26 cellular contexts compared by ENCODE assay signal in the genomic region with DNA sequence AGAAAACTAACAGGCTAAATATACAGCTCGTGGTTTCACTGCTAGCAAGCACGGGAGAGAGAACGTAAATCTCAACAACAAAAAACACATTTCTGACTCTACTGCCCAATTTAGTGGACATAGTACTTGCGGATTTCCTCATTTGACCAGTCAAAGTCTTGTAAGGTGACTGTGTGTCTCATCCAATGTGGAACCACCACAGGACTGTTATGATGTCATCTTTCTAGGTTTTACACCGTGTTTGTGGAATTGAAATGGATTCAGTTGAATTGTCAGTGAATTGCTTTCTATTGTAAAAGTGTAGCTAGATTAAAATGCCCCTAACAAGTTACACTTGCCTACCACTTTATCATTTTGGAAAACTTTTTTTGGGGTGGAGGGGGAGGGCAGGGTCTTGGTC.
DNase-seq lines count a peak whose midpoint lies in the region; ATAC-seq, FAIRE-seq and TF ChIP-seq lines count a peak whose summit lies in the region.
"Had no signal": no experiment of that assay in that cellular context is flagged by ENCODE, and none has a peak within 500 bp of the region (broad histone marks: within the 10 kb centered on the region; RNA-seq: fewer than 3 reads in every experiment).

No MANE protein-coding gene starts in this region.

- no peak overlapping the region for H3K23ac ChIP-seq in trophoblast cell (ENCODE audit: low read length)

- H3K27me3 ChIP-seq in astrocyte (ENCODE audit: insufficient read depth, low read length) (no peaks in the 10 kb centered on the region), trophoblast cell (ENCODE audit: insufficient read depth, low read length) (no peaks in the 10 kb centered on the region), foreskin keratinocyte (no peaks in the 10 kb centered on the region)
- no peaks in the 10 kb centered on the region for H3K27me3 ChIP-seq in naive thymus-derived CD4-positive, alpha-beta T cell (ENCODE audit: control insufficient read depth in 2 of 2, insufficient read depth in 2 of 2, low read length in 2 of 2)
- H3K27me3 ChIP-seq: BLaER1 treated with 17β-estradiol and CSF1 and Interleukin-3, amounts not matched to agents 10 nM and 100 nM; MG63 had no signal

- H3K9ac ChIP-seq in astrocyte (ENCODE audit: low read length) (no peak overlapping the region), trophoblast cell (ENCODE audit: low read length) (no peak overlapping the region)
- H3K9ac ChIP-seq: BLaER1 treated with 17β-estradiol and CSF1 and Interleukin-3, amounts not matched to agents 10 nM and 100 nM had no signal

- ATAC-seq in foreskin keratinocyte: no peak
- ATAC-seq in naive thymus-derived CD4-positive, alpha-beta T cell: no peak
- ATAC-seq: HCT116 had no signal

- H3K27ac Mint-ChIP-seq in HFFc6: peak overlapping the region; percentile 96; the same call in 1 of the 2 replicates
- H3K27ac Mint-ChIP-seq in astrocyte (ENCODE audit: unreplicated experiment): peak overlapping the region; percentile 66
- no peak overlapping the region for H3K27ac Mint-ChIP-seq in naive thymus-derived CD4-positive, alpha-beta T cell
- H3K27ac Mint-ChIP-seq: CD4-positive, alpha-beta T cell had no signal

- no peaks in the 10 kb centered on the region for H3K79me2 ChIP-seq in astrocyte (ENCODE audit: insufficient read depth, low read length)
- no peaks in the 10 kb centered on the region for H3K79me2 ChIP-seq in trophoblast cell (ENCODE audit: control insufficient read depth, insufficient read depth, low read length, poor library complexity)

- H3K14ac ChIP-seq in trophoblast cell (ENCODE audit: low read length): no peak overlapping the region

- H3K9me3 ChIP-seq in astrocyte (ENCODE audit: insufficient read depth, low read depth, low read length): no peaks in the 10 kb centered on the region
- no peaks in the 10 kb centered on the region for H3K9me3 ChIP-seq in trophoblast cell (ENCODE audit: insufficient read depth, low read depth, low read length)
- H3K9me3 ChIP-seq in naive thymus-derived CD4-positive, alpha-beta T cell (ENCODE audit: control insufficient read depth in 2 of 3, low read length in 3 of 3): no peaks in the 10 kb centered on the region
- H3K9me3 ChIP-seq: BLaER1 treated with 17β-estradiol and CSF1 and Interleukin-3, amounts not matched to agents 10 nM and 100 nM; MG63 had no signal

- no peak overlapping the region for H3K4ac ChIP-seq in trophoblast cell (ENCODE audit: low read depth, low read length)

- H3K27me3 Mint-ChIP-seq in HFFc6 (ENCODE audit: insufficient read depth) (peaks cover 4% of the 10 kb centered on the region; the same call in 1 of the 2 replicates), astrocyte (ENCODE audit: low read depth, unreplicated experiment) (no peaks in the 10 kb centered on the region)
- H3K27me3 Mint-ChIP-seq in naive thymus-derived CD4-positive, alpha-beta T cell: peaks cover 0 to 5% (median 0%) of the 10 kb centered on the region in 5 donors

- DNase-seq in A172 (ENCODE audit: low spot score) (peak; percentile 27), HFFc6 (no peak), astrocyte (ENCODE audit: low read depth) (no peak), trophoblast cell (no peak), DMS53 (lab: John Stamatoyannopoulos, UW) (no peak), foreskin keratinocyte (no peak)
- DNase-seq in naive thymus-derived CD4-positive, alpha-beta T cell: no peak
- DNase-seq: 8988T; AML-193; CD4-positive, alpha-beta T cell; DMS79; GF-D8; IMR-90; KG1; NCI-H1105 treated with DMSO at 0.1 percent for 48 hours; NCI-H2029 treated with DMSO at 0.1 percent for 48 hours; NCI-H446 treated with DMSO at 0.1 percent for 48 hours; NCI-H526; NCI-H82; SHP77 treated with DMSO at 0.1 percent for 48 hours had no signal

- WGBS in trophoblast cell (ENCODE audit: extremely low coverage, insufficient coverage, insufficient read length): no CpG with 5 or more reads among the region's 5 CpGs

- H3K27ac ChIP-seq in astrocyte (ENCODE audit: low read depth, low read length): no peak overlapping the region
- no peak overlapping the region for H3K27ac ChIP-seq in trophoblast cell (ENCODE audit: low read depth, low read length)
- no peak overlapping the region for H3K27ac ChIP-seq in foreskin keratinocyte
- no peak overlapping the region for H3K27ac ChIP-seq in naive thymus-derived CD4-positive, alpha-beta T cell (ENCODE audit: low read depth, low read length)
- H3K27ac ChIP-seq: BLaER1 treated with 17β-estradiol and CSF1 and Interleukin-3, amounts not matched to agents 10 nM and 100 nM; RWPE1; SK-N-MC had no signal

- no peak overlapping the region for H4K12ac ChIP-seq in trophoblast cell (ENCODE audit: low read depth, low read length)

- no peaks in the 10 kb centered on the region for H4K20me1 ChIP-seq in astrocyte (ENCODE audit: insufficient read depth, low read length)
- H4K20me1 ChIP-seq: BLaER1 treated with 17β-estradiol and CSF1 and Interleukin-3, amounts not matched to agents 10 nM and 100 nM had no signal

- no peak for FAIRE-seq in astrocyte (lab: Jason Lieb, UNC)
- FAIRE-seq: GM12891 had no signal

- H3K4me3 Mint-ChIP-seq in HFFc6 (no peak overlapping the region), astrocyte (ENCODE audit: unreplicated experiment) (no peak overlapping the region)
- no peak overlapping the region for H3K4me3 Mint-ChIP-seq in naive thymus-derived CD4-positive, alpha-beta T cell
- H3K4me3 Mint-ChIP-seq: CD4-positive, alpha-beta T cell had no signal

- H3K9me3 Mint-ChIP-seq in HFFc6 (no peaks in the 10 kb centered on the region), astrocyte (ENCODE audit: unreplicated experiment) (peaks cover 1% of the 10 kb centered on the region)
- peaks cover 0 to 3% (median 0%) of the 10 kb centered on the region in 11 donors for H3K9me3 Mint-ChIP-seq in naive thymus-derived CD4-positive, alpha-beta T cell
- H3K9me3 Mint-ChIP-seq: CD4-positive, alpha-beta T cell had no signal

- H2AFZ ChIP-seq in astrocyte (ENCODE audit: low read depth, low read length): no peak overlapping the region
- H2AFZ ChIP-seq in trophoblast cell (ENCODE audit: insufficient read depth, low read length, poor library complexity): no peak overlapping the region

- H3K4me1 ChIP-seq in astrocyte (ENCODE audit: insufficient read depth, low read length): peaks cover 4% of the 10 kb centered on the region
- no peaks in the 10 kb centered on the region for H3K4me1 ChIP-seq in trophoblast cell (ENCODE audit: control insufficient read depth in 1 of 2, insufficient read depth in 2 of 2, low read length in 2 of 2)
- no peaks in the 10 kb centered on the region for H3K4me1 ChIP-seq in foreskin keratinocyte
- no peaks in the 10 kb centered on the region for H3K4me1 ChIP-seq in naive thymus-derived CD4-positive, alpha-beta T cell (ENCODE audit: control insufficient read depth in 2 of 2, insufficient read depth in 2 of 2, low read length in 2 of 2)
- H3K4me1 ChIP-seq: BLaER1 treated with 17β-estradiol and CSF1 and Interleukin-3, amounts not matched to agents 10 nM and 100 nM had no signal

- POLR2A ChIA-PET in naive thymus-derived CD4-positive, alpha-beta T cell (lab: Charles Lee): no interaction called here

- H4K91ac ChIP-seq in trophoblast cell (ENCODE audit: low read depth, low read length): peak overlapping the region; percentile 37

- H2BK12ac ChIP-seq in trophoblast cell (ENCODE audit: low read length): no peak overlapping the region

- no peak overlapping the region for H3K4me3 ChIP-seq in astrocyte (ENCODE audit: insufficient read depth, low read depth, low read length)
- no peak overlapping the region for H3K4me3 ChIP-seq in trophoblast cell (ENCODE audit: low read depth, low read length)
- no peak overlapping the region for H3K4me3 ChIP-seq in naive thymus-derived CD4-positive, alpha-beta T cell (ENCODE audit: low read length)
- H3K4me3 ChIP-seq: BLaER1 treated with 17β-estradiol and CSF1 and Interleukin-3, amounts not matched to agents 10 nM and 100 nM; MG63; SK-N-MC had no signal

- H3K79me1 ChIP-seq in trophoblast cell (ENCODE audit: low read length): peaks cover 1% of the 10 kb centered on the region

- H4K8ac ChIP-seq in trophoblast cell (ENCODE audit: low read depth, low read length): no peak overlapping the region

- H2BK5ac ChIP-seq in trophoblast cell (ENCODE audit: low read depth, low read length, poor library complexity): no peak overlapping the region

- CTCF ChIA-PET in naive thymus-derived CD4-positive, alpha-beta T cell (lab: Charles Lee): no interaction called here

- H3K4me2 ChIP-seq in astrocyte (ENCODE audit: low read length): no peak overlapping the region
- no peak overlapping the region for H3K4me2 ChIP-seq in trophoblast cell (ENCODE audit: low read length)
- H3K4me2 ChIP-seq: BLaER1 treated with 17β-estradiol and CSF1 and Interleukin-3, amounts not matched to agents 10 nM and 100 nM had no signal

- no peak for TF ChIP-seq CTCF in HFFc6 (IDR thresholded peaks at IDR 0.05)
- TF ChIP-seq CTCF in astrocyte (IDR thresholded peaks at IDR 0.05; ENCODE audit: insufficient read depth, low read depth, low read length): no peak
- TF ChIP-seq CTCF in foreskin keratinocyte (conservative IDR thresholded peaks at IDR 0.05): no peak

- H3K18ac ChIP-seq in trophoblast cell (ENCODE audit: low read length): no peak overlapping the region

- H3K36me3 ChIP-seq in astrocyte (ENCODE audit: insufficient read depth, low read length): no peaks in the 10 kb centered on the region
- no peaks in the 10 kb centered on the region for H3K36me3 ChIP-seq in trophoblast cell (ENCODE audit: control insufficient read depth in 1 of 2, insufficient read depth in 2 of 2, low read length in 2 of 2)
- no peaks in the 10 kb centered on the region for H3K36me3 ChIP-seq in naive thymus-derived CD4-positive, alpha-beta T cell (ENCODE audit: control insufficient read depth in 2 of 3, insufficient read depth in 3 of 3, low read length in 3 of 3)
- H3K36me3 ChIP-seq: BLaER1 treated with 17β-estradiol and CSF1 and Interleukin-3, amounts not matched to agents 10 nM and 100 nM; MG63 had no signal

- no peak overlapping the region for H2AK5ac ChIP-seq in trophoblast cell (ENCODE audit: low read length)

- H3K36me3 Mint-ChIP-seq in HFFc6 (ENCODE audit: low read depth): no peaks in the 10 kb centered on the region
- H3K36me3 Mint-ChIP-seq in astrocyte (ENCODE audit: low read depth, unreplicated experiment): no peaks in the 10 kb centered on the region
- no peaks in the 10 kb centered on the region for H3K36me3 Mint-ChIP-seq in naive thymus-derived CD4-positive, alpha-beta T cell

- intact Hi-C loops in naive thymus-derived CD4-positive, alpha-beta T cell (cut with micrococcal nuclease): no loop called here

- H3K4me1 Mint-ChIP-seq in HFFc6 (ENCODE audit: low read depth) (peaks cover 11% of the 10 kb centered on the region), astrocyte (ENCODE audit: low read depth, unreplicated experiment) (peaks cover 13% of the 10 kb centered on the region)
- peaks cover 0 to 5% (median 0%) of the 10 kb centered on the region in 7 donors for H3K4me1 Mint-ChIP-seq in naive thymus-derived CD4-positive, alpha-beta T cell

- H2BK120ac ChIP-seq in trophoblast cell (ENCODE audit: insufficient read depth, low read length, poor library complexity): no peak overlapping the region

Comparison
In these comparisons a context has a peak if more than half of its experiments do, and no peak if none do; other contexts are left out.
1. H3K27ac Mint-ChIP-seq: peak in HFFc6 (single experiment) and astrocyte (single experiment); none in naive thymus-derived CD4-positive, alpha-beta T cell (0 of 9).